9 cellular contexts compared by ENCODE assay signal in the genomic region with DNA sequence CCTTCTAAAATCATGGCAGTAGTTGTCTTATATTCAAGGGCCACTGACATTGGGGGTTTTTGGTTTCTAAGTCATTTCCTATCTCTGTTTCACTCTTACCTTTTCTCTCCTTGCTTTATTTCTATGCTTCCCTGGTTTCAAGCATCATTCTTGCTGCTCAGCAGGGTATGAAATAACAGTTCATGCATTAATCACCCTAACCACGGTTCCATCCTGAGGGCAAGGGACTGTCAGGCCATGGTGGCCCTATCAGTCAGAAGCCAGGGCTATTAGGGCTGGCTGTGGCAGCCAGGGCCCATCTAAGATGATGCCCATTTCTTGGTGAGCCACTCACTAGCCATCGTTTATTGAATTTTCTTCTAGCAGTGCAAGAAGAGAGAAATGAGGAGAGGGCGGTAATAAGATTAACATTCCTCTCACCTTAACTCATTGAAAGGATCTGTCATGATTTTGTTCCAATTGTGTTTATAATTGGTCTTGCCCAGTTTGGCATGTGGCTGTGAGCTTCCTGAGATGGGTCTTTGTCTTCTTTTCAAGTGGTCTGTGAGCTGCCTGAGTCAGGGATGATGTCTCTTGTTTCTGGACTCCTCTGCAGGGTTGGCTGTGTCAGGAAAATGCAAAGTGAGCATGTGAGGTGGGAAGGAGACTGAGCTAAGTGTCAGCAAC. TPM values are rescaled to one million over a fixed set of nuclear protein-coding genes. Genes with fewer than 3 reads are reported as not detected.
A peak's percentile ranks its signal among the peaks of the same experiment; 100 is the strongest.
DNase-seq lines count a peak whose midpoint lies in the region; ATAC-seq and TF ChIP-seq lines count a peak whose summit lies in the region.
"Had no signal": no experiment of that assay in that cellular context is flagged by ENCODE, and none has a peak within 500 bp of the region (broad histone marks: within the 10 kb centered on the region; RNA-seq: fewer than 3 reads in every experiment).

No MANE protein-coding gene starts in this region.

- TF ChIP-seq CTCF in heart left ventricle (IDR thresholded peaks at IDR 0.05) (no peak), colonic mucosa (IDR thresholded peaks at IDR 0.05) (no peak), gastroesophageal sphincter (IDR thresholded peaks at IDR 0.05) (no peak)

- peak overlapping the region; percentile 34 to 87 (median 58) for H3K27ac ChIP-seq in heart left ventricle
- peak overlapping the region; percentile 70 for H3K27ac ChIP-seq in colonic mucosa
- peak overlapping the region; percentile 58 for H3K27ac ChIP-seq in temporal lobe (ENCODE audit: low read depth, low read length)
- H3K27ac ChIP-seq in gastroesophageal sphincter, result peak overlapping the region in 2 of 4 donors; percentile 17 to 56

- no peak for TF ChIP-seq EP300 in gastroesophageal sphincter (IDR thresholded peaks at IDR 0.05)

- H3K36me3 ChIP-seq in heart left ventricle (no peaks in the 10 kb centered on the region), colonic mucosa (no peaks in the 10 kb centered on the region), gastroesophageal sphincter (no peaks in the 10 kb centered on the region)

- H3K27me3 ChIP-seq in heart left ventricle (no peaks in the 10 kb centered on the region), colonic mucosa (no peaks in the 10 kb centered on the region), gastroesophageal sphincter (no peaks in the 10 kb centered on the region)

- peak overlapping the region in 1 of 2 donors; percentile 56 for H3K9ac ChIP-seq in colonic mucosa (ENCODE audit: low read depth in 2 of 2, low read length in 2 of 2)

- intact Hi-C loops in heart left ventricle (cut with DNase I) (loop anchor here in 3 of 10 donors (5.0 kb wide), 1 partner anchor 38 kb away; no protein-coding TSS in a partner anchor), left cardiac atrium (cut with DNase I) (loop anchor here in 1 of 2 donors (5.0 kb wide), 1 partner anchor 38 kb away; no protein-coding TSS in a partner anchor), colonic mucosa (cut with DNase I) (loop anchor here (5.0 kb wide), 1 partner anchor 33 kb away; no protein-coding TSS in a partner anchor)

- no peaks in the 10 kb centered on the region for H3K9me3 ChIP-seq in heart left ventricle
- no peaks in the 10 kb centered on the region for H3K9me3 ChIP-seq in colonic mucosa
- H3K9me3 ChIP-seq in gastroesophageal sphincter, result no peaks in the 10 kb centered on the region

- H3K4me1 ChIP-seq in heart left ventricle (peaks cover 5 to 94% (median 72%) of the 10 kb centered on the region in 12 donors), colonic mucosa (peaks cover 30% of the 10 kb centered on the region), gastroesophageal sphincter (peaks cover 6 to 65% (median 11%) of the 10 kb centered on the region in 3 donors)

- WGBS in heart left ventricle, 4 donors, result 87 to 94% (median 91%) methylated on average over 3 of the region's 3 CpGs
- WGBS in gastroesophageal sphincter (ENCODE audit: low coverage in 1 of 2), 2 donors, result 71 to 92% methylated on average over 1 to 2 of the region's 3 CpGs

- ATAC-seq in heart left ventricle (no peak), left cardiac atrium (no peak), HG03139 (IDR thresholded peaks at IDR 0.05; ENCODE audit: unreplicated experiment) (peak; percentile 56), gastroesophageal sphincter (no peak)

- H3K4me3 ChIP-seq in heart left ventricle (no peak overlapping the region), colonic mucosa (no peak overlapping the region), gastroesophageal sphincter (no peak overlapping the region)

- TF ChIP-seq POLR2A in heart left ventricle (IDR thresholded peaks at IDR 0.05), result no peak
- TF ChIP-seq POLR2A in gastroesophageal sphincter (IDR thresholded peaks at IDR 0.05), result no peak

- DNase-seq in heart left ventricle, result no peak
- no peak for DNase-seq in left cardiac atrium
- no peak for DNase-seq in colonic mucosa
- no peak for DNase-seq in GM19238 (ENCODE audit: insufficient read length, low spot score)
- DNase-seq in activated effector memory CD4-positive, alpha-beta T cell treated with anti-CD3 and anti-CD28 coated beads, Interleukin-2, amount 50 U/mL, for 16 hours, result no peak
- DNase-seq: NCI-H510A treated with DMSO at 0.1 percent for 48 hours had no signal

RNA-seq across cellular contexts. Expression of gene CYSTM1, which starts 45.2 kb away (rescaled TPM):
- total RNA-seq in heart left ventricle, result 100 to 1,000 TPM in 3 of 9 donors, 10 to 100 TPM in 6; 58.1 to 222 (median 94.5) TPM
- polyA plus RNA-seq in heart left ventricle, result 100 to 1,000 TPM in 1 of 2 donors, 10 to 100 TPM in 1; 82.0 to 238 TPM
- total RNA-seq in left cardiac atrium, result 10 to 100 TPM; 61.7 to 74.6 TPM
- total RNA-seq in colonic mucosa, result 100 to 1,000 TPM; 205 TPM
- total RNA-seq in temporal lobe, result 2.7 TPM
- 100 to 1,000 TPM in 1 of 4 donors, 10 to 100 TPM in 3; 41.6 to 102 (median 62.3) TPM for total RNA-seq in gastroesophageal sphincter

Comparison
In these comparisons a context has a peak if more than half of its experiments do, and no peak if none do; other contexts are left out.
1. RNA of gene CYSTM1, which starts 45.2 kb away (total RNA-seq): 205 TPM in colonic mucosa, 58.1 to 222 TPM in heart left ventricle, 61.7 to 74.6 TPM in left cardiac atrium and 41.6 to 102 TPM in gastroesophageal sphincter; 2.7 TPM in temporal lobe (single experiment); every median in the first group is over 10 times any median in the second.